Comparison of ENCODE assay signal across 1 cellular context in genomic region chr4:4472344-4472958, GRCh38.
A peak's percentile ranks its signal among the peaks of the same experiment; 100 is the strongest.
TF ChIP-seq lines count a peak whose summit lies in the region.

No MANE protein-coding gene starts in this region.

TF ChIP-seq in HepG2, 621 proteins besides CTCF, POLR2A, EP300 and RAD21 (continued from another document and continues in another):
- 0 out of 2 replicates have a peak, but pooled peaks have one; percentile 14 for TF ChIP-seq NR2F2 (IDR thresholded peaks at IDR 0.05; ENCODE audit: borderline replicate concordance, low read depth)
- TF ChIP-seq HOXA9 (CRISPR knock-in tag; IDR thresholded peaks at IDR 0.05; ENCODE audit: borderline replicate concordance) = no peak
- no peak for TF ChIP-seq KLF9 (CRISPR knock-in tag; IDR thresholded peaks at IDR 0.05; ENCODE audit: low read depth)
- TF ChIP-seq PHF8 (CRISPR knock-in tag; IDR thresholded peaks at IDR 0.05) = no peak
- TF ChIP-seq NKX3-1 (CRISPR knock-in tag; IDR thresholded peaks at IDR 0.05) = no peak
- no peak for TF ChIP-seq PREB (CRISPR knock-in tag; IDR thresholded peaks at IDR 0.05)
- no peak for TF ChIP-seq ZNF224 (CRISPR knock-in tag; IDR thresholded peaks at IDR 0.05)
- TF ChIP-seq ZNF143 (CRISPR knock-in tag; IDR thresholded peaks at IDR 0.05) = no peak
- no peak; the same call in 1 of the 2 replicates for TF ChIP-seq ZKSCAN1 (IDR thresholded peaks at IDR 0.05; ENCODE audit: low read length)
- TF ChIP-seq PAX8 (CRISPR knock-in tag; IDR thresholded peaks at IDR 0.05; ENCODE audit: borderline replicate concordance) = no peak
- no peak for TF ChIP-seq SMARCE1 (IDR thresholded peaks at IDR 0.05; ENCODE audit: borderline replicate concordance)
- peak; percentile 43; the same call in 1 of the 2 replicates for TF ChIP-seq THRA (CRISPR knock-in tag; IDR thresholded peaks at IDR 0.05; ENCODE audit: borderline replicate concordance)
- TF ChIP-seq ZNF772 (CRISPR knock-in tag; IDR thresholded peaks at IDR 0.05) = no peak
- TF ChIP-seq KDM5A (IDR thresholded peaks at IDR 0.05; ENCODE audit: borderline replicate concordance, low read length) = no peak
- TF ChIP-seq DNMT3B (CRISPR knock-in tag; conservative IDR thresholded peaks at IDR 0.05) = 0 out of 2 replicates have a peak, but pooled peaks have one; percentile 48
- TF ChIP-seq GATA4 (IDR thresholded peaks at IDR 0.05; ENCODE audit: borderline replicate concordance, low read depth) = peak; percentile 63; the same call in 1 of the 2 replicates
- no peak for TF ChIP-seq TFAP4 (IDR thresholded peaks at IDR 0.05; ENCODE audit: borderline replicate concordance, low read depth)
- TF ChIP-seq POLR2G (IDR thresholded peaks at IDR 0.05; ENCODE audit: low read depth, low read length) = no peak
- peak; percentile 36; the same call in 1 of the 2 replicates for TF ChIP-seq ZFP37 (CRISPR knock-in tag; IDR thresholded peaks at IDR 0.05; ENCODE audit: borderline replicate concordance)
- TF ChIP-seq ZNF530 (CRISPR knock-in tag; IDR thresholded peaks at IDR 0.05; ENCODE audit: low read depth) = no peak
- TF ChIP-seq CREB3 (CRISPR knock-in tag; IDR thresholded peaks at IDR 0.05) = no peak
- TF ChIP-seq ARNT (IDR thresholded peaks at IDR 0.05) = no peak
- no peak for TF ChIP-seq ZNF136 (CRISPR knock-in tag; IDR thresholded peaks at IDR 0.05; ENCODE audit: low read depth)
- TF ChIP-seq MTA3 (CRISPR knock-in tag; IDR thresholded peaks at IDR 0.05) = no peak
- TF ChIP-seq RNF2 (conservative IDR thresholded peaks at IDR 0.05; ENCODE audit: low read depth) = no peak
- TF ChIP-seq AKAP8 (CRISPR knock-in tag; IDR thresholded peaks at IDR 0.05) = no peak
- no peak for TF ChIP-seq CREB1 (IDR thresholded peaks at IDR 0.05)
- TF ChIP-seq CREB1 (CRISPR knock-in tag; IDR thresholded peaks at IDR 0.05) = no peak
- TF ChIP-seq THAP11 (CRISPR knock-in tag; IDR thresholded peaks at IDR 0.05) = no peak; the same call in 1 of the 2 replicates
- no peak for TF ChIP-seq PCBP1 (IDR thresholded peaks at IDR 0.05; ENCODE audit: borderline replicate concordance, low read depth, low read length)
- no peak for TF ChIP-seq ATRX (CRISPR knock-in tag; IDR thresholded peaks at IDR 0.05; ENCODE audit: borderline replicate concordance)
- no peak for TF ChIP-seq PLRG1 (conservative IDR thresholded peaks at IDR 0.05)
- no peak for TF ChIP-seq SP1 (IDR thresholded peaks at IDR 0.05)
- no peak for TF ChIP-seq SP1 (CRISPR knock-in tag; IDR thresholded peaks at IDR 0.05)
- TF ChIP-seq GMEB1 (CRISPR knock-in tag; IDR thresholded peaks at IDR 0.05; ENCODE audit: borderline replicate concordance) = peak; percentile 38; the same call in 1 of the 2 replicates
- no peak for TF ChIP-seq HCFC1 (IDR thresholded peaks at IDR 0.05; ENCODE audit: low read depth, low read length)
- TF ChIP-seq SNAPC4 (CRISPR knock-in tag; IDR thresholded peaks at IDR 0.05) = no peak
- no peak for TF ChIP-seq ZBED4 (CRISPR knock-in tag; IDR thresholded peaks at IDR 0.05; ENCODE audit: borderline replicate concordance)
- TF ChIP-seq ZFX (CRISPR knock-in tag; IDR thresholded peaks at IDR 0.05; ENCODE audit: low read depth) = peak; percentile 61
- no peak for TF ChIP-seq SMYD3 (CRISPR knock-in tag; IDR thresholded peaks at IDR 0.05)
- no peak; the same call in 1 of the 2 replicates for TF ChIP-seq HMG20A (CRISPR knock-in tag; IDR thresholded peaks at IDR 0.05; ENCODE audit: borderline replicate concordance)
- 0 out of 2 replicates have a peak, but pooled peaks have one; percentile 16 for TF ChIP-seq NR2C2 (CRISPR knock-in tag; IDR thresholded peaks at IDR 0.05; ENCODE audit: borderline replicate concordance)
- no peak; the same call in 1 of the 2 replicates for TF ChIP-seq MNT (IDR thresholded peaks at IDR 0.05)
- TF ChIP-seq ZNF576 (CRISPR knock-in tag; IDR thresholded peaks at IDR 0.05) = no peak
- TF ChIP-seq ESRRA (CRISPR knock-in tag; IDR thresholded peaks at IDR 0.05; ENCODE audit: low read depth) = no peak
- no peak for TF ChIP-seq ZNF383 (CRISPR knock-in tag; IDR thresholded peaks at IDR 0.05; ENCODE audit: borderline replicate concordance)
- TF ChIP-seq SP140L (CRISPR knock-in tag; IDR thresholded peaks at IDR 0.05; ENCODE audit: borderline replicate concordance) = no peak; the same call in 1 of the 2 replicates
- 0 out of 2 replicates have a peak, but pooled peaks have one; percentile 31 for TF ChIP-seq ZSCAN9 (CRISPR knock-in tag; IDR thresholded peaks at IDR 0.05; ENCODE audit: borderline replicate concordance)
- TF ChIP-seq NFYB (CRISPR knock-in tag; IDR thresholded peaks at IDR 0.05) = no peak
- TF ChIP-seq ONECUT2 (CRISPR knock-in tag; IDR thresholded peaks at IDR 0.05) = 0 out of 2 replicates have a peak, but pooled peaks have one; percentile 53
- TF ChIP-seq ZNF282 (IDR thresholded peaks at IDR 0.05; ENCODE audit: partially characterized antibody) = no peak
- TF ChIP-seq MTA1 (CRISPR knock-in tag; IDR thresholded peaks at IDR 0.05; ENCODE audit: borderline replicate concordance) = 0 out of 2 replicates have a peak, but pooled peaks have one; percentile 55
- no peak for TF ChIP-seq ZNF75D (CRISPR knock-in tag; IDR thresholded peaks at IDR 0.05; ENCODE audit: borderline replicate concordance)
- no peak for TF ChIP-seq TBL1XR1 (IDR thresholded peaks at IDR 0.05; ENCODE audit: borderline replicate concordance, low read length, partially characterized antibody)
